In genomic region chr2:239729681-239730566, GRCh38 we compare ENCODE assay signal across 17 cellular contexts.
A peak's percentile ranks its signal among the peaks of the same experiment; 100 is the strongest.
DNase-seq lines count a peak whose midpoint lies in the region; ATAC-seq and TF ChIP-seq lines count a peak whose summit lies in the region.
"Had no signal": no experiment of that assay in that cellular context is flagged by ENCODE, and none has a peak within 500 bp of the region (broad histone marks: within the 10 kb centered on the region; RNA-seq: fewer than 3 reads in every experiment).

No MANE protein-coding gene starts in this region.

- H3K9me3 ChIP-seq in DND-41 (ENCODE audit: insufficient read depth, low read length, severe bottlenecking) = peaks cover 10% of the 10 kb centered on the region
- H3K9me3 ChIP-seq: Peyer's patch had no signal

- DNase-seq in 8988T (peak; percentile 17), DND-41 (no peak), sciatic nerve (ENCODE audit: low spot score) (peak; percentile 41), CD1c-positive myeloid dendritic cell (ENCODE audit: extremely low spot score) (no peak), RPMI8226 (no peak)
- peak in 1 of 3 experiments; percentile 9 for DNase-seq in effector memory CD8-positive, alpha-beta T cell
- DNase-seq in NK-92 treated with Interleukin-12 subunit alpha and Interleukin-12 subunit beta, amount 100 ng/mL, for 24 hours (lab: John Stamatoyannopoulos, UW) = no peak
- DNase-seq: CD4-positive, alpha-beta T cell; DMS53; HFFc6; KG1; NCI-H1417 treated with DMSO at 0.1 percent for 48 hours; NCI-H2081 treated with DMSO at 0.1 percent for 48 hours; NCI-H524; SIG-M5 had no signal

- H3K9me3 Mint-ChIP-seq in effector memory CD8-positive, alpha-beta T cell = no peaks in the 10 kb centered on the region
- H3K9me3 Mint-ChIP-seq: CD4-positive, alpha-beta T cell had no signal

- no peaks in the 10 kb centered on the region for H3K27me3 ChIP-seq in DND-41 (ENCODE audit: insufficient read depth, low read length, poor library complexity)
- H3K27me3 ChIP-seq: Peyer's patch had no signal

- no peak overlapping the region for H3K9ac ChIP-seq in DND-41 (ENCODE audit: low read depth, low read length)

- peaks cover 3 to 13% of the 10 kb centered on the region in 2 donors for H3K4me1 Mint-ChIP-seq in effector memory CD8-positive, alpha-beta T cell (ENCODE audit: low read depth in 2 of 2)
- H3K4me1 Mint-ChIP-seq: B cell had no signal

- H3K36me3 Mint-ChIP-seq in effector memory CD8-positive, alpha-beta T cell (ENCODE audit: insufficient read depth) = no peaks in the 10 kb centered on the region

- no peak overlapping the region for H3K27ac ChIP-seq in DND-41 (ENCODE audit: low read length)
- H3K27ac ChIP-seq: Peyer's patch had no signal

- no peak overlapping the region for H3K4me3 Mint-ChIP-seq in effector memory CD8-positive, alpha-beta T cell
- H3K4me3 Mint-ChIP-seq: B cell; CD4-positive, alpha-beta T cell; HFFc6 had no signal

- no peak overlapping the region for H2AFZ ChIP-seq in DND-41 (ENCODE audit: low read depth, low read length)

- no peak overlapping the region for H3K4me3 ChIP-seq in DND-41 (ENCODE audit: low read depth in 1 of 2, low read length in 2 of 2)
- H3K4me3 ChIP-seq: Peyer's patch had no signal

- H3K27ac Mint-ChIP-seq in effector memory CD8-positive, alpha-beta T cell = peak overlapping the region; percentile 25 to 32
- H3K27ac Mint-ChIP-seq: B cell; CD4-positive, alpha-beta T cell; HFFc6 had no signal

- H4K20me1 ChIP-seq in DND-41 (ENCODE audit: insufficient read depth, low read length) = no peaks in the 10 kb centered on the region

- no peaks in the 10 kb centered on the region for H3K79me2 ChIP-seq in DND-41 (ENCODE audit: insufficient read depth, low read length)

- ATAC-seq in DND-41 (ENCODE audit: insufficient read depth, low read depth) (0 out of 3 replicates have a peak, but pooled peaks have one; percentile 12), sciatic nerve (no peak)
- peak; percentile 26 for ATAC-seq in effector memory CD8-positive, alpha-beta T cell (replicated peaks)

- TF ChIP-seq CTCF in DND-41 (IDR thresholded peaks at IDR 0.05; ENCODE audit: borderline replicate concordance, extremely low read depth, low read length, poor library complexity, severe bottlenecking) = no peak

- H3K4me2 ChIP-seq in DND-41 (ENCODE audit: insufficient read depth, low read length) = no peak overlapping the region

- H3K36me3 ChIP-seq in DND-41 (ENCODE audit: insufficient read depth, low read length) = no peaks in the 10 kb centered on the region
- H3K36me3 ChIP-seq: Peyer's patch had no signal

- intact Hi-C loops in sciatic nerve (cut with DNase I) = no loop called here

- peaks cover 15 to 27% of the 10 kb centered on the region in 2 donors for H3K27me3 Mint-ChIP-seq in effector memory CD8-positive, alpha-beta T cell
- H3K27me3 Mint-ChIP-seq: B cell; CD4-positive, alpha-beta T cell had no signal

- H3K4me1 ChIP-seq in DND-41 (ENCODE audit: insufficient read depth, low read length) = no peaks in the 10 kb centered on the region
- H3K4me1 ChIP-seq: Peyer's patch had no signal

Comparison
In these comparisons a context has a peak if more than half of its experiments do, and no peak if none do; other contexts are left out.
1. DNase-seq: peak in 8988T (single experiment) and sciatic nerve (single experiment); none in DND-41 (single experiment), NK-92 treated with Interleukin-12 subunit alpha and Interleukin-12 subunit beta, amount 100 ng/mL, for 24 hours (single experiment), CD1c-positive myeloid dendritic cell (single experiment) and RPMI8226 (single experiment).